33 cellular contexts compared by ENCODE assay signal in the genomic region with DNA sequence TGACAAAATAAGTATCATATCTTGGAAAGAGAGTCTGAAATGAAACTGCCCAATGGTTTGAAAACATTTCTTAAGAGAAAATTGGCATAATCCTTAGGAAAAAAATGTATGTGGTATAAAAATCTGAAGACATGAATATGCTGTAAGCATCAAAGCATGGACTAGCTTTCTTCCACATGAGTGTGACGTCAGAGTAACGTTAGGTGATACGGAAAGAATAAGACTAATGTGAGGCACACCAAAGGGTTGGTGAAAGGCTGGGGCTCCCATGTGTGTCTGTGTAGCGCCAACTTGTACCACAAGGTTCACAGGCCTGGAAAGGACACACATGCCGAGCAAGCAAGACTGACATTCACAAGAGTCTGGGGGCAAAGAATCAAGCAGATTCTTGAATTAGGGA.
"Had no signal": no experiment of that assay in that cellular context is flagged by ENCODE, and none has a peak within 500 bp of the region (broad histone marks: within the 10 kb centered on the region; RNA-seq: fewer than 3 reads in every experiment).

No MANE protein-coding gene starts in this region.

- H3K9me3 ChIP-seq: adrenal gland, ascending aorta, body of pancreas, breast epithelium had no signal

- DNase-seq: activated effector memory CD4-positive, alpha-beta T cell treated with anti-CD3 and anti-CD28 coated beads, Interleukin-2, amount 50 U/mL, for 16 hours; activated effector memory CD4-positive, alpha-beta T cell treated with Interleukin-2 at 50 U/mL for 16 hours; activated gamma-delta T cell; activated gamma-delta T cell treated with Interleukin-2 at 50 U/mL for 16 hours; activated naive CD4-positive, alpha-beta T cell; activated naive CD4-positive, alpha-beta T cell treated with anti-CD3 and anti-CD28 coated beads for 36 hours; activated naive CD4-positive, alpha-beta T cell treated with anti-CD3 and anti-CD28 coated beads, Interleukin-2, amount 10 ng/mL, durations not matched to agents 7 days and 5 days; activated naive CD4-positive, alpha-beta T cell treated with anti-CD3 and anti-CD28 coated beads, Interleukin-2, amount 50 U/mL, for 16 hours; activated naive CD4-positive, alpha-beta T cell treated with Interleukin-2 at 50 U/mL for 16 hours; activated naive CD8-positive, alpha-beta T cell treated with anti-CD3 and anti-CD28 coated beads for 36 hours; activated naive CD8-positive, alpha-beta T cell treated with anti-CD3 and anti-CD28 coated beads, Interleukin-2, amount 10 ng/mL, durations not matched to agents 7 days and 5 days; activated naive CD8-positive, alpha-beta T cell treated with anti-CD3 and anti-CD28 coated beads, Interleukin-2, amount 50 U/mL, for 24 hours; activated T-cell treated with anti-CD3 and anti-CD28 coated beads, Interleukin-2, amount 50 U/mL, for 1 hour; activated T-cell treated with anti-CD3 and anti-CD28 coated beads, Interleukin-2, amount 50 U/mL, for 24 hours; activated T-cell treated with anti-CD3 and anti-CD28 coated beads, Interleukin-2, amount 50 U/mL, for 4 hours; activated T-cell treated with anti-CD3 and anti-CD28 coated beads, Interleukin-2, amount 50 U/mL, for 48 hours; activated T-cell treated with anti-CD3 and anti-CD28 coated beads, Interleukin-2, amount 50 U/mL, for 72 hours; adrenal gland; amniotic stem cell; amygdala; anterior cingulate cortex; aorta; body of pancreas; brain microvascular endothelial cell; caudate nucleus; central memory CD4-positive, alpha-beta T cell; cerebellar nuclear complex had no signal

- H3K36me3 ChIP-seq: adrenal gland, ascending aorta, brain microvascular endothelial cell, breast epithelium, cardiac muscle cell had no signal

- H3K4me3 ChIP-seq: adrenal gland, ascending aorta, body of pancreas, breast epithelium, cardiac muscle cell had no signal

- H3K4me1 ChIP-seq: adrenal gland, ascending aorta, body of pancreas, breast epithelium had no signal

- H3K27me3 ChIP-seq: adrenal gland, ascending aorta, body of pancreas, brain microvascular endothelial cell, breast epithelium, cardiac muscle cell had no signal

- ATAC-seq: activated naive CD4-positive, alpha-beta T cell treated with anti-CD3 and anti-CD28 coated beads, Interleukin-2, amount 50 U/mL, for 72 hours; activated naive CD8-positive, alpha-beta T cell treated with anti-CD3 and anti-CD28 coated beads, Interleukin-2, amount 50 U/mL, for 24 hours; activated T-cell treated with anti-CD3 and anti-CD28 coated beads, Interleukin-2, amount 50 U/mL, for 4 hours; activated T-cell treated with anti-CD3 and anti-CD28 coated beads, Interleukin-2, amount 50 U/mL, for 72 hours; activated T-helper 17 cell treated with anti-CD3 and anti-CD28 coated beads, Interleukin-2, amount 50 U/mL, for 72 hours; body of pancreas had no signal

- FAIRE-seq: astrocyte had no signal

- H3K27ac ChIP-seq: adrenal gland, ascending aorta, body of pancreas, brain microvascular endothelial cell, breast epithelium, cardiac muscle cell had no signal
